ENCODE assay signal across 19 cellular contexts in genomic region chr6:106823058-106823457, GRCh38.
"Had no signal": no experiment of that assay in that cellular context is flagged by ENCODE, and none has a peak within 500 bp of the region (broad histone marks: within the 10 kb centered on the region; RNA-seq: fewer than 3 reads in every experiment).

No MANE protein-coding gene starts in this region.

- H3K4me2 ChIP-seq: KMS-11 had no signal

- H3K9ac ChIP-seq: KMS-11 had no signal

- H3K27ac ChIP-seq: KMS-11, RWPE1 had no signal

- DNase-seq: IMR-90, Kasumi-1, MM.1S, NCI-H1048, NCI-H1105, NCI-H1436 treated with DMSO at 0.1 percent for 48 hours, NCI-H1694, NCI-H187 treated with DMSO at 0.1 percent for 48 hours, NCI-H2029 treated with DMSO at 0.1 percent for 48 hours, NCI-H2227 treated with DMSO at 0.1 percent for 48 hours, NCI-H524, NCI-H69, NCI-H774, PC-3, SHP77 had no signal

- ATAC-seq: Panc1, PC-3, SK-N-SH treated with all-trans-retinoic acid at 6 μM for 48 hours had no signal
